In the genomic region with DNA sequence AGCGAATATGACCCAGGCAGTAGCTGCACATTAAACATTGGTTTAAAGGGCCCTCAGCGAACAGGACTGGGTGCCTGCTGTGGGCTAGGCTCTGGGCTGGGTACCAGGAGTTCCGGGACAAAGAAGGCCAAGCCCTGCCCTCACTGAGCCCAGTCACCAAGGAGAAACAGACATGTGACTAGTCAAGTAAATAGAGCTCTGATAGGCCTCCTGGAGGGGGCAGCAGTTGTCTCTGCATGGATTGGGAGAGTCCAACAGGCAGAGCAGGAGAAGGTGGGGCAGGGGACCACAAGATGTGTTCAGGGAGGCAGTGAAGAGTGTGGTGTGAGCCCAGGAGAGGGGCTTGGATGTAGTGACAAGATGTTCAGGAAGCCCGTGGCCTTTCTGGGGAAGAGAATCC, we compare ENCODE assay signal across 1 cellular context.
TF ChIP-seq lines count a peak whose summit lies in the region.

No MANE protein-coding gene starts in this region.

TF ChIP-seq in HepG2, 621 proteins besides CTCF, POLR2A, EP300 and RAD21 (continued from another document):
- TF ChIP-seq, protein P1, sequence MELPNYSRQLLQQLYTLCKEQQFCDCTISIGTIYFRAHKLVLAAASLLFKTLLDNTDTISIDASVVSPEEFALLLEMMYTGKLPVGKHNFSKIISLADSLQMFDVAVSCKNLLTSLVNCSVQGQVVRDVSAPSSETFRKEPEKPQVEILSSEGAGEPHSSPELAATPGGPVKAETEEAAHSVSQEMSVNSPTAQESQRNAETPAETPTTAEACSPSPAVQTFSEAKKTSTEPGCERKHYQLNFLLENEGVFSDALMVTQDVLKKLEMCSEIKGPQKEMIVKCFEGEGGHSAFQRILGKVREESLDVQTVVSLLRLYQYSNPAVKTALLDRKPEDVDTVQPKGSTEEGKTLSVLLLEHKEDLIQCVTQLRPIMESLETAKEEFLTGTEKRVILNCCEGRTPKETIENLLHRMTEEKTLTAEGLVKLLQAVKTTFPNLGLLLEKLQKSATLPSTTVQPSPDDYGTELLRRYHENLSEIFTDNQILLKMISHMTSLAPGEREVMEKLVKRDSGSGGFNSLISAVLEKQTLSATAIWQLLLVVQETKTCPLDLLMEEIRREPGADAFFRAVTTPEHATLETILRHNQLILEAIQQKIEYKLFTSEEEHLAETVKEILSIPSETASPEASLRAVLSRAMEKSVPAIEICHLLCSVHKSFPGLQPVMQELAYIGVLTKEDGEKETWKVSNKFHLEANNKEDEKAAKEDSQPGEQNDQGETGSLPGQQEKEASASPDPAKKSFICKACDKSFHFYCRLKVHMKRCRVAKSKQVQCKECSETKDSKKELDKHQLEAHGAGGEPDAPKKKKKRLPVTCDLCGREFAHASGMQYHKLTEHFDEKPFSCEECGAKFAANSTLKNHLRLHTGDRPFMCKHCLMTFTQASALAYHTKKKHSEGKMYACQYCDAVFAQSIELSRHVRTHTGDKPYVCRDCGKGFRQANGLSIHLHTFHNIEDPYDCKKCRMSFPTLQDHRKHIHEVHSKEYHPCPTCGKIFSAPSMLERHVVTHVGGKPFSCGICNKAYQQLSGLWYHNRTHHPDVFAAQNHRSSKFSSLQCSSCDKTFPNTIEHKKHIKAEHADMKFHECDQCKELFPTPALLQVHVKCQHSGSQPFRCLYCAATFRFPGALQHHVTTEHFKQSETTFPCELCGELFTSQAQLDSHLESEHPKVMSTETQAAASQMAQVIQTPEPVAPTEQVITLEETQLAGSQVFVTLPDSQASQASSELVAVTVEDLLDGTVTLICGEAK (IDR thresholded peaks at IDR 0.05), result no peak
- TF ChIP-seq, protein P1 (CRISPR knock-in tag; IDR thresholded peaks at IDR 0.05), result no peak
- 0 out of 2 replicates have a peak, but pooled peaks have one; percentile 21 for TF ChIP-seq ATF1 (CRISPR knock-in tag; IDR thresholded peaks at IDR 0.05)
- 0 out of 2 replicates have a peak, but pooled peaks have one; percentile 17 for TF ChIP-seq GFI1 (CRISPR knock-in tag; IDR thresholded peaks at IDR 0.05; ENCODE audit: borderline replicate concordance)
- TF ChIP-seq HMG20B (CRISPR knock-in tag; conservative IDR thresholded peaks at IDR 0.05), result no peak
- no peak for TF ChIP-seq RFXAP (CRISPR knock-in tag; IDR thresholded peaks at IDR 0.05; ENCODE audit: borderline replicate concordance)
- TF ChIP-seq MATR3 (CRISPR knock-in tag; IDR thresholded peaks at IDR 0.05), result no peak
- TF ChIP-seq, protein P2, sequence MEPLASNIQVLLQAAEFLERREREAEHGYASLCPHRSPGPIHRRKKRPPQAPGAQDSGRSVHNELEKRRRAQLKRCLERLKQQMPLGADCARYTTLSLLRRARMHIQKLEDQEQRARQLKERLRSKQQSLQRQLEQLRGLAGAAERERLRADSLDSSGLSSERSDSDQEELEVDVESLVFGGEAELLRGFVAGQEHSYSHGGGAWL (CRISPR knock-in tag; IDR thresholded peaks at IDR 0.05), result no peak
- no peak for TF ChIP-seq BRD4 (CRISPR knock-in tag; IDR thresholded peaks at IDR 0.05)
- TF ChIP-seq, protein P3, sequence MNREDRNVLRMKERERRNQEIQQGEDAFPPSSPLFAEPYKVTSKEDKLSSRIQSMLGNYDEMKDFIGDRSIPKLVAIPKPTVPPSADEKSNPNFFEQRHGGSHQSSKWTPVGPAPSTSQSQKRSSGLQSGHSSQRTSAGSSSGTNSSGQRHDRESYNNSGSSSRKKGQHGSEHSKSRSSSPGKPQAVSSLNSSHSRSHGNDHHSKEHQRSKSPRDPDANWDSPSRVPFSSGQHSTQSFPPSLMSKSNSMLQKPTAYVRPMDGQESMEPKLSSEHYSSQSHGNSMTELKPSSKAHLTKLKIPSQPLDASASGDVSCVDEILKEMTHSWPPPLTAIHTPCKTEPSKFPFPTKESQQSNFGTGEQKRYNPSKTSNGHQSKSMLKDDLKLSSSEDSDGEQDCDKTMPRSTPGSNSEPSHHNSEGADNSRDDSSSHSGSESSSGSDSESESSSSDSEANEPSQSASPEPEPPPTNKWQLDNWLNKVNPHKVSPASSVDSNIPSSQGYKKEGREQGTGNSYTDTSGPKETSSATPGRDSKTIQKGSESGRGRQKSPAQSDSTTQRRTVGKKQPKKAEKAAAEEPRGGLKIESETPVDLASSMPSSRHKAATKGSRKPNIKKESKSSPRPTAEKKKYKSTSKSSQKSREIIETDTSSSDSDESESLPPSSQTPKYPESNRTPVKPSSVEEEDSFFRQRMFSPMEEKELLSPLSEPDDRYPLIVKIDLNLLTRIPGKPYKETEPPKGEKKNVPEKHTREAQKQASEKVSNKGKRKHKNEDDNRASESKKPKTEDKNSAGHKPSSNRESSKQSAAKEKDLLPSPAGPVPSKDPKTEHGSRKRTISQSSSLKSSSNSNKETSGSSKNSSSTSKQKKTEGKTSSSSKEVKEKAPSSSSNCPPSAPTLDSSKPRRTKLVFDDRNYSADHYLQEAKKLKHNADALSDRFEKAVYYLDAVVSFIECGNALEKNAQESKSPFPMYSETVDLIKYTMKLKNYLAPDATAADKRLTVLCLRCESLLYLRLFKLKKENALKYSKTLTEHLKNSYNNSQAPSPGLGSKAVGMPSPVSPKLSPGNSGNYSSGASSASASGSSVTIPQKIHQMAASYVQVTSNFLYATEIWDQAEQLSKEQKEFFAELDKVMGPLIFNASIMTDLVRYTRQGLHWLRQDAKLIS (CRISPR knock-in tag; IDR thresholded peaks at IDR 0.05), result no peak
- TF ChIP-seq, protein P4, sequence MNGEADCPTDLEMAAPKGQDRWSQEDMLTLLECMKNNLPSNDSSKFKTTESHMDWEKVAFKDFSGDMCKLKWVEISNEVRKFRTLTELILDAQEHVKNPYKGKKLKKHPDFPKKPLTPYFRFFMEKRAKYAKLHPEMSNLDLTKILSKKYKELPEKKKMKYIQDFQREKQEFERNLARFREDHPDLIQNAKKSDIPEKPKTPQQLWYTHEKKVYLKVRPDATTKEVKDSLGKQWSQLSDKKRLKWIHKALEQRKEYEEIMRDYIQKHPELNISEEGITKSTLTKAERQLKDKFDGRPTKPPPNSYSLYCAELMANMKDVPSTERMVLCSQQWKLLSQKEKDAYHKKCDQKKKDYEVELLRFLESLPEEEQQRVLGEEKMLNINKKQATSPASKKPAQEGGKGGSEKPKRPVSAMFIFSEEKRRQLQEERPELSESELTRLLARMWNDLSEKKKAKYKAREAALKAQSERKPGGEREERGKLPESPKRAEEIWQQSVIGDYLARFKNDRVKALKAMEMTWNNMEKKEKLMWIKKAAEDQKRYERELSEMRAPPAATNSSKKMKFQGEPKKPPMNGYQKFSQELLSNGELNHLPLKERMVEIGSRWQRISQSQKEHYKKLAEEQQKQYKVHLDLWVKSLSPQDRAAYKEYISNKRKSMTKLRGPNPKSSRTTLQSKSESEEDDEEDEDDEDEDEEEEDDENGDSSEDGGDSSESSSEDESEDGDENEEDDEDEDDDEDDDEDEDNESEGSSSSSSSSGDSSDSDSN (CRISPR knock-in tag; IDR thresholded peaks at IDR 0.05), result no peak
- TF ChIP-seq, protein P5, sequence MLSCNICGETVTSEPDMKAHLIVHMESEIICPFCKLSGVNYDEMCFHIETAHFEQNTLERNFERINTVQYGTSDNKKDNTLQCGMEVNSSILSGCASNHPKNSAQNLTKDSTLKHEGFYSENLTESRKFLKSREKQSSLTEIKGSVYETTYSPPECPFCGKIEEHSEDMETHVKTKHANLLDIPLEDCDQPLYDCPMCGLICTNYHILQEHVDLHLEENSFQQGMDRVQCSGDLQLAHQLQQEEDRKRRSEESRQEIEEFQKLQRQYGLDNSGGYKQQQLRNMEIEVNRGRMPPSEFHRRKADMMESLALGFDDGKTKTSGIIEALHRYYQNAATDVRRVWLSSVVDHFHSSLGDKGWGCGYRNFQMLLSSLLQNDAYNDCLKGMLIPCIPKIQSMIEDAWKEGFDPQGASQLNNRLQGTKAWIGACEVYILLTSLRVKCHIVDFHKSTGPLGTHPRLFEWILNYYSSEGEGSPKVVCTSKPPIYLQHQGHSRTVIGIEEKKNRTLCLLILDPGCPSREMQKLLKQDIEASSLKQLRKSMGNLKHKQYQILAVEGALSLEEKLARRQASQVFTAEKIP (CRISPR knock-in tag; IDR thresholded peaks at IDR 0.05; ENCODE audit: borderline replicate concordance), result no peak
- no peak for TF ChIP-seq RELA (CRISPR knock-in tag; IDR thresholded peaks at IDR 0.05)
- TF ChIP-seq, protein P6, sequence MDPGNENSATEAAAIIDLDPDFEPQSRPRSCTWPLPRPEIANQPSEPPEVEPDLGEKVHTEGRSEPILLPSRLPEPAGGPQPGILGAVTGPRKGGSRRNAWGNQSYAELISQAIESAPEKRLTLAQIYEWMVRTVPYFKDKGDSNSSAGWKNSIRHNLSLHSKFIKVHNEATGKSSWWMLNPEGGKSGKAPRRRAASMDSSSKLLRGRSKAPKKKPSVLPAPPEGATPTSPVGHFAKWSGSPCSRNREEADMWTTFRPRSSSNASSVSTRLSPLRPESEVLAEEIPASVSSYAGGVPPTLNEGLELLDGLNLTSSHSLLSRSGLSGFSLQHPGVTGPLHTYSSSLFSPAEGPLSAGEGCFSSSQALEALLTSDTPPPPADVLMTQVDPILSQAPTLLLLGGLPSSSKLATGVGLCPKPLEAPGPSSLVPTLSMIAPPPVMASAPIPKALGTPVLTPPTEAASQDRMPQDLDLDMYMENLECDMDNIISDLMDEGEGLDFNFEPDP (CRISPR knock-in tag; conservative IDR thresholded peaks at IDR 0.05), result no peak
- TF ChIP-seq DR1 (CRISPR knock-in tag; IDR thresholded peaks at IDR 0.05), result no peak
- no peak for TF ChIP-seq ZNF205 (CRISPR knock-in tag; IDR thresholded peaks at IDR 0.05)
- TF ChIP-seq, protein P7, sequence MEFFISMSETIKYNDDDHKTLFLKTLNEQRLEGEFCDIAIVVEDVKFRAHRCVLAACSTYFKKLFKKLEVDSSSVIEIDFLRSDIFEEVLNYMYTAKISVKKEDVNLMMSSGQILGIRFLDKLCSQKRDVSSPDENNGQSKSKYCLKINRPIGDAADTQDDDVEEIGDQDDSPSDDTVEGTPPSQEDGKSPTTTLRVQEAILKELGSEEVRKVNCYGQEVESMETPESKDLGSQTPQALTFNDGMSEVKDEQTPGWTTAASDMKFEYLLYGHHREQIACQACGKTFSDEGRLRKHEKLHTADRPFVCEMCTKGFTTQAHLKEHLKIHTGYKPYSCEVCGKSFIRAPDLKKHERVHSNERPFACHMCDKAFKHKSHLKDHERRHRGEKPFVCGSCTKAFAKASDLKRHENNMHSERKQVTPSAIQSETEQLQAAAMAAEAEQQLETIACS (CRISPR knock-in tag; IDR thresholded peaks at IDR 0.05), result 0 out of 2 replicates have a peak, but pooled peaks have one; percentile 13
- TF ChIP-seq ZFAT (CRISPR knock-in tag; conservative IDR thresholded peaks at IDR 0.05), result no peak
- TF ChIP-seq, protein P8, sequence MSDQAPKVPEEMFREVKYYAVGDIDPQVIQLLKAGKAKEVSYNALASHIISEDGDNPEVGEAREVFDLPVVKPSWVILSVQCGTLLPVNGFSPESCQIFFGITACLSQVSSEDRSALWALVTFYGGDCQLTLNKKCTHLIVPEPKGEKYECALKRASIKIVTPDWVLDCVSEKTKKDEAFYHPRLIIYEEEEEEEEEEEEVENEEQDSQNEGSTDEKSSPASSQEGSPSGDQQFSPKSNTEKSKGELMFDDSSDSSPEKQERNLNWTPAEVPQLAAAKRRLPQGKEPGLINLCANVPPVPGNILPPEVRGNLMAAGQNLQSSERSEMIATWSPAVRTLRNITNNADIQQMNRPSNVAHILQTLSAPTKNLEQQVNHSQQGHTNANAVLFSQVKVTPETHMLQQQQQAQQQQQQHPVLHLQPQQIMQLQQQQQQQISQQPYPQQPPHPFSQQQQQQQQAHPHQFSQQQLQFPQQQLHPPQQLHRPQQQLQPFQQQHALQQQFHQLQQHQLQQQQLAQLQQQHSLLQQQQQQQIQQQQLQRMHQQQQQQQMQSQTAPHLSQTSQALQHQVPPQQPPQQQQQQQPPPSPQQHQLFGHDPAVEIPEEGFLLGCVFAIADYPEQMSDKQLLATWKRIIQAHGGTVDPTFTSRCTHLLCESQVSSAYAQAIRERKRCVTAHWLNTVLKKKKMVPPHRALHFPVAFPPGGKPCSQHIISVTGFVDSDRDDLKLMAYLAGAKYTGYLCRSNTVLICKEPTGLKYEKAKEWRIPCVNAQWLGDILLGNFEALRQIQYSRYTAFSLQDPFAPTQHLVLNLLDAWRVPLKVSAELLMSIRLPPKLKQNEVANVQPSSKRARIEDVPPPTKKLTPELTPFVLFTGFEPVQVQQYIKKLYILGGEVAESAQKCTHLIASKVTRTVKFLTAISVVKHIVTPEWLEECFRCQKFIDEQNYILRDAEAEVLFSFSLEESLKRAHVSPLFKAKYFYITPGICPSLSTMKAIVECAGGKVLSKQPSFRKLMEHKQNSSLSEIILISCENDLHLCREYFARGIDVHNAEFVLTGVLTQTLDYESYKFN (CRISPR knock-in tag; conservative IDR thresholded peaks at IDR 0.05), result no peak
TF ChIP-seq in HepG2: peak in this region for 61.
